27 cellular contexts compared by ENCODE assay signal in the genomic region with DNA sequence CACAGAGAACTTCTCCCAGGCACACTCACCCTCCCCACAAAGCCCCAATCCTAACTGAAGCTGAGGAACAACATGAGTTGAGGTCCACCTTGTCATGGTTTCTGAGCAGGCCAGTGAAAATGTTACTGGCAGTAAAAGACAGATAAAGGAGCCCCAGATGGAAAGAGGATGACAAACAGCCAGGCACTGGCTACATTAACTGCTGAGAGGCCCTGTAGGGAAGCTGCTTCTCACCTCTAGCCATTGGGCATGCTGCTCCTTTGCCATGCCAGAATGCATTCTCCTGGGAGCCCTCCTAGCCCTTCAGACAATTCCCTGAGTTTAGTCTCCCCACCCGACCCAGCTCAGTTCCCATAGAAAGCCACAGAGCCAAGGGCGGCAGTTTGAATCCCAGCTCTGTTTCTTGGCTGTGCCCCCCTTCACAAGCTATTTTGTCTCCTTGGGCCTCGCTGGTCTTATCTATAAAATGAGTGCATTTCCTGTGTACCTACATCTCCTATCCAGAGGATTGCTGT.
DNase-seq lines count a peak whose midpoint lies in the region; ATAC-seq and TF ChIP-seq lines count a peak whose summit lies in the region.
"Had no signal": no experiment of that assay in that cellular context is flagged by ENCODE, and none has a peak within 500 bp of the region (broad histone marks: within the 10 kb centered on the region; RNA-seq: fewer than 3 reads in every experiment).

No MANE protein-coding gene starts in this region.

- TF ChIP-seq POLR2A in erythroblast (IDR thresholded peaks at IDR 0.05; ENCODE audit: low read length): no peak

- H3K9me3 ChIP-seq in right cardiac atrium (ENCODE audit: control insufficient read depth, low read length) (no peaks in the 10 kb centered on the region), psoas muscle (no peaks in the 10 kb centered on the region)
- H3K9me3 ChIP-seq: SJSA1 had no signal

- H3K27ac ChIP-seq in ACC112 (ENCODE audit: low read depth, low read length) (peak overlapping the region; percentile 97), right cardiac atrium (ENCODE audit: low read length) (peak overlapping the region; percentile 81), psoas muscle (peak overlapping the region; percentile 56)
- H3K27ac ChIP-seq: cardiac muscle cell, epithelial cell of prostate, foreskin keratinocyte, SJSA1, VCaP had no signal

- DNase-seq in amniotic epithelial cell (ENCODE audit: low read depth): peak; percentile 63
- DNase-seq in right cardiac atrium: peak in 1 of 3 donors; percentile 69
- no peak for DNase-seq in psoas muscle
- no peak for DNase-seq in NK-92 (lab: John Stamatoyannopoulos, UW; ENCODE audit: unreplicated experiment)
- DNase-seq in GM19238 (ENCODE audit: insufficient read length, low spot score): no peak
- DNase-seq in erythroblast (lab: John Stamatoyannopoulos, UW): no peak
- DNase-seq: ACHN; activated CD4-positive, alpha-beta T cell treated with anti-CD3 and anti-CD28 coated beads, Interleukin-2, amount 10 ng/mL, durations not matched to agents 7 days and 5 days; activated naive CD8-positive, alpha-beta T cell treated with anti-CD3 and anti-CD28 coated beads, Interleukin-2, amount 50 U/mL, for 24 hours; C1 segment of cervical spinal cord; dermis blood vessel endothelial cell; foreskin keratinocyte; hypothalamus; Kasumi-1; NCI-H1048; NCI-H1930; NCI-H446; occipital lobe; retina had no signal

- no peak for TF ChIP-seq CTCF in psoas muscle (IDR thresholded peaks at IDR 0.05)

- WGBS in right cardiac atrium: 48% methylated on average over 3 of the region's 3 CpGs
- 64 to 73% (median 70%) methylated on average over 3 of the region's 3 CpGs for WGBS in psoas muscle, 3 donors

- H3K4me3 ChIP-seq in ACC112 (ENCODE audit: low read depth, low read length) (no peak overlapping the region), right cardiac atrium (ENCODE audit: low read length) (no peak overlapping the region), psoas muscle (no peak overlapping the region)
- H3K4me3 ChIP-seq: cardiac muscle cell, GM23338, SJSA1 had no signal

- H3K27me3 ChIP-seq in ACC112 (ENCODE audit: insufficient read depth, low read length): no peaks in the 10 kb centered on the region
- no peaks in the 10 kb centered on the region for H3K27me3 ChIP-seq in right cardiac atrium (ENCODE audit: control insufficient read depth, insufficient read depth)
- no peaks in the 10 kb centered on the region for H3K27me3 ChIP-seq in psoas muscle (ENCODE audit: insufficient read depth in 3 of 3, low read length in 2 of 3)
- H3K27me3 ChIP-seq: cardiac muscle cell, foreskin keratinocyte, SJSA1 had no signal

- H3K36me3 ChIP-seq in ACC112 (ENCODE audit: insufficient read depth, low read length): peaks cover 21% of the 10 kb centered on the region
- peaks cover 10 to 83% of the 10 kb centered on the region in 2 donors for H3K36me3 ChIP-seq in psoas muscle (ENCODE audit: insufficient read depth in 1 of 2, low read depth in 1 of 2)
- H3K36me3 ChIP-seq: cardiac muscle cell, SJSA1 had no signal

- intact Hi-C loops in right cardiac atrium (cut with DNase I) (no loop called here), psoas muscle (cut with DNase I) (no loop called here)

- H3K79me2 ChIP-seq in ACC112 (ENCODE audit: control insufficient read depth, insufficient read depth, low read length, unreplicated experiment): no peaks in the 10 kb centered on the region

- H2AFZ ChIP-seq in ACC112 (ENCODE audit: low read length, unreplicated experiment): no peak overlapping the region
- H2AFZ ChIP-seq: GM23338 had no signal

- ATAC-seq in right cardiac atrium: peak in 1 of 2 donors; percentile 25
- no peak for ATAC-seq in psoas muscle
- ATAC-seq in GM21786 (IDR thresholded peaks at IDR 0.05; ENCODE audit: unreplicated experiment): no peak
- ATAC-seq: activated naive CD8-positive, alpha-beta T cell treated with anti-CD3 and anti-CD28 coated beads, Interleukin-2, amount 50 U/mL, for 24 hours; foreskin keratinocyte; GM23338; Panc1 had no signal

- peaks cover 37% of the 10 kb centered on the region for H3K4me1 ChIP-seq in ACC112 (ENCODE audit: control insufficient read depth, insufficient read depth, low read length, unreplicated experiment)
- peaks cover 22% of the 10 kb centered on the region for H3K4me1 ChIP-seq in right cardiac atrium (ENCODE audit: control insufficient read depth, insufficient read depth, low read length)
- peaks cover 30% of the 10 kb centered on the region for H3K4me1 ChIP-seq in psoas muscle
- H3K4me1 ChIP-seq: foreskin keratinocyte had no signal
